ENCODE assay signal across 14 cellular contexts in genomic region chr5:143064661-143065060, GRCh38.
A peak's percentile ranks its signal among the peaks of the same experiment; 100 is the strongest.
DNase-seq lines count a peak whose midpoint lies in the region; ATAC-seq and TF ChIP-seq lines count a peak whose summit lies in the region.
"Had no signal": no experiment of that assay in that cellular context is flagged by ENCODE, and none has a peak within 500 bp of the region (broad histone marks: within the 10 kb centered on the region; RNA-seq: fewer than 3 reads in every experiment).

No MANE protein-coding gene starts in this region.

- H3K4me1 ChIP-seq in lower lobe of right lung: peaks cover 68% of the 10 kb centered on the region
- H3K4me1 ChIP-seq in subcutaneous abdominal adipose tissue (ENCODE audit: control insufficient read depth in 5 of 5, insufficient read depth in 5 of 5, low read length in 5 of 5): peaks cover 13 to 59% (median 57%) of the 10 kb centered on the region in 5 donors

- peak in 1 of 2 donors; percentile 18 for ATAC-seq in lower lobe of right lung

- DNase-seq in MV-4-11 (lab: John Stamatoyannopoulos, UW) (peak; percentile 51), lower lobe of right lung (no peak), SHP77 (lab: John Stamatoyannopoulos, UW) (no peak), SW 1271 (lab: John Stamatoyannopoulos, UW) (no peak), ecto neural progenitor cell (ENCODE audit: low spot score) (no peak)
- DNase-seq: cortex of kidney; DND-41; mucosa of descending colon; NCI-H2081 treated with DMSO at 0.1 percent for 48 hours; PC-9; stimulated activated naive CD4-positive, alpha-beta T cell had no signal

- H3K27me3 ChIP-seq in lower lobe of right lung (ENCODE audit: low read depth) (no peaks in the 10 kb centered on the region), subcutaneous abdominal adipose tissue (ENCODE audit: control insufficient read depth in 5 of 5, insufficient read depth in 4 of 5, low read length in 5 of 5) (no peaks in the 10 kb centered on the region)

- intact Hi-C loops in lower lobe of right lung (cut with DNase I): no loop called here

- no peak overlapping the region for H3K9ac ChIP-seq in subcutaneous abdominal adipose tissue (ENCODE audit: low read length in 5 of 5)

- H3K36me3 ChIP-seq in lower lobe of right lung: peaks cover 4% of the 10 kb centered on the region
- H3K36me3 ChIP-seq in subcutaneous abdominal adipose tissue (ENCODE audit: control insufficient read depth in 5 of 5, insufficient read depth in 5 of 5, low read length in 5 of 5): peaks cover 0 to 6% (median 0%) of the 10 kb centered on the region in 5 donors

- no peak overlapping the region for H3K4me3 ChIP-seq in lower lobe of right lung
- peak overlapping the region in 4 of 5 donors; percentile 2 to 24 (median 8) for H3K4me3 ChIP-seq in subcutaneous abdominal adipose tissue (ENCODE audit: low read depth in 1 of 5, low read length in 5 of 5)
- H3K4me3 ChIP-seq: mucosa of descending colon, PC-9 had no signal

- peak overlapping the region; percentile 42 for H3K27ac ChIP-seq in angular gyrus (ENCODE audit: low read depth, low read length)
- H3K27ac ChIP-seq in lower lobe of right lung: peak overlapping the region; percentile 52
- H3K27ac ChIP-seq in subcutaneous abdominal adipose tissue (ENCODE audit: low read depth, low read length): peak overlapping the region; percentile 65
- H3K27ac ChIP-seq: PC-9, VCaP had no signal

- H3K9me3 ChIP-seq in lower lobe of right lung (no peaks in the 10 kb centered on the region), subcutaneous abdominal adipose tissue (ENCODE audit: control insufficient read depth in 5 of 5, low read length in 5 of 5) (no peaks in the 10 kb centered on the region)
- H3K9me3 ChIP-seq: mucosa of descending colon had no signal

- TF ChIP-seq CTCF in lower lobe of right lung (IDR thresholded peaks at IDR 0.05): no peak
